ENCODE assay signal across 21 cellular contexts in the genomic region with DNA sequence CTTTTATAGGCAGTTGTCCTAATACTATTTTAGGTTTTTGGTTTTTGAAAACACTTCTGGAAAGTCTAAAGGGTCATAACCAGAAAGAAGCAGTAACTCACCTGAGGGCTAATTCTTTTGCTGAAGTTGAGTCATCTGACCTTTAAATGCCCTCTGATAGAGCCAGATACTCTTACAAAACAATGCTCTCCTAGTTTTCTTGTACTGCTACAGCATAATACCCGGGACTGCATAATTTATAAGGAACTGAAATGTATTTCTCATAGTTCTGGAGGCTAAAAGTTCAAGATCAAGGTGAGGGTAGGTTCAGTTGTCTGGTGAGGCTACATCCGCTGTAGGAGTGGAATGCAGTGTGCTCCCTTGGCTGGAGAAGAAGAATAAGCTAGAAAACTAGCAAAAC.
DNase-seq lines count a peak whose midpoint lies in the region; ATAC-seq and TF ChIP-seq lines count a peak whose summit lies in the region.
"Had no signal": no experiment of that assay in that cellular context is flagged by ENCODE, and none has a peak within 500 bp of the region (broad histone marks: within the 10 kb centered on the region; RNA-seq: fewer than 3 reads in every experiment).

No MANE protein-coding gene starts in this region.

- H3K36me3 Mint-ChIP-seq in mesothelial cell of epicardium: peaks cover 25% of the 10 kb centered on the region
- H3K36me3 Mint-ChIP-seq: CD14-positive monocyte had no signal

- H3K27ac Mint-ChIP-seq in mesothelial cell of epicardium: peak overlapping the region; percentile 90
- H3K27ac Mint-ChIP-seq: CD14-positive monocyte had no signal

- no peaks in the 10 kb centered on the region for H3K27me3 Mint-ChIP-seq in mesothelial cell of epicardium (ENCODE audit: low read depth)

- peaks cover 38% of the 10 kb centered on the region for H3K9me3 Mint-ChIP-seq in mesothelial cell of epicardium

- no peak for TF ChIP-seq POLR2A in breast epithelium (IDR thresholded peaks at IDR 0.05)

- no peaks in the 10 kb centered on the region for H3K9me3 ChIP-seq in breast epithelium
- H3K9me3 ChIP-seq: BE2C, SJCRH30 had no signal

- TF ChIP-seq CTCF in breast epithelium (IDR thresholded peaks at IDR 0.05) (no peak), mesothelial cell of epicardium (IDR thresholded peaks at IDR 0.05; ENCODE audit: unreplicated experiment) (no peak)

- intact Hi-C loops in breast epithelium (cut with DNase I; ENCODE audit: low total_unique reads): no loop called here

- H3K4me3 Mint-ChIP-seq in mesothelial cell of epicardium: no peak overlapping the region
- H3K4me3 Mint-ChIP-seq: CD14-positive monocyte, H9 had no signal

- H3K36me3 ChIP-seq in breast epithelium: no peaks in the 10 kb centered on the region
- H3K36me3 ChIP-seq: BE2C, SJCRH30 had no signal

- peaks cover 0 to 5% of the 10 kb centered on the region in 2 donors for H3K4me1 ChIP-seq in breast epithelium
- H3K4me1 ChIP-seq: SJCRH30 had no signal

- ATAC-seq in HG03139 (IDR thresholded peaks at IDR 0.05; ENCODE audit: unreplicated experiment): no peak
- ATAC-seq in GM18498 (IDR thresholded peaks at IDR 0.05; ENCODE audit: unreplicated experiment): no peak
- ATAC-seq: Right ventricle myocardium inferior, SK-N-SH treated with all-trans-retinoic acid at 6 μM for 48 hours had no signal

- peak overlapping the region; percentile 73 to 80 for H3K27ac ChIP-seq in breast epithelium
- H3K27ac ChIP-seq: SJCRH30 had no signal

- no peaks in the 10 kb centered on the region for H3K27me3 ChIP-seq in breast epithelium
- H3K27me3 ChIP-seq: BE2C, SJCRH30 had no signal

- H3K4me1 Mint-ChIP-seq in mesothelial cell of epicardium: peaks cover 21% of the 10 kb centered on the region
- H3K4me1 Mint-ChIP-seq: CD14-positive monocyte had no signal

- H3K4me3 ChIP-seq in breast epithelium: no peak overlapping the region
- H3K4me3 ChIP-seq: SJCRH30 had no signal

- DNase-seq in M059J (ENCODE audit: low read depth) (peak; percentile 38), breast epithelium (ENCODE audit: low spot score in 2 of 2) (no peak), mesothelial cell of epicardium (ENCODE audit: low spot score in 2 of 2, unreplicated experiment in 2 of 2) (no peak), AG20443 (ENCODE audit: low spot score) (no peak), kidney tubule cell (ENCODE audit: low spot score) (no peak)
- DNase-seq: BE2C, DMS153, H9, KG1, NCI-H1048, NCI-H1417, NCI-H1694 treated with DMSO at 0.1 percent for 48 hours, NCI-H2081, NCI-H226, NCI-H510A, SJCRH30 had no signal
